In the genomic region with DNA sequence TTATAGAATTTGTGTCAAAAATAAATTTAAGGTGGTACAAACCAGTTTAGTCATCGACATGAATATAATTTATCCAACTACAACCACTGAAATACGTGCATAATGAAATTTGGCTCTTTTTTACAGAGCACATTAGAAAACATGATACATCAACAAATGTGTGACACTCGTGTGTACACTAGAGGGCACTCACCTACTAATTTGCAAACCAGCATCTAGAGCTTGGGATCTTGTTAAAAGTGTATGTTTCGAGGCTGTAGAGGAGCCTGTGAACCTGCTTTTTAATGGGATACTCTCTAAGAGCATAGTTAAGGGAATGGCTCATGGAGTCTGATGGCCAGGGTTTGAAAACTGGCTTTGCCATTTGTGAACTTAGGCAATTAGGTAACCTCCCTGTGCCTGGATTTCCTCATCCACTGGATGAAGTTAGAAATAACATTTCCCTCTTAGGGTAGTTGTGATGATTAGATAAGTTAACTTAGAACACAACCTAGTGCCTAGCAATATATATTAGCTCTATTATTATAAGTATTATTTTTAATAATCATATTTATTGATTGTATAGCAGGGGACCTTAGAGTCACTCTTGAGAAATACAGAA, we compare ENCODE assay signal across 8 cellular contexts. TPM values are rescaled to one million over a fixed set of nuclear protein-coding genes. Genes with fewer than 3 reads are reported as not detected.
DNase-seq lines count a peak whose midpoint lies in the region; ATAC-seq and TF ChIP-seq lines count a peak whose summit lies in the region.

No MANE protein-coding gene starts in this region.

- H3K4me3 ChIP-seq in breast epithelium = no peak overlapping the region
- no peak overlapping the region for H3K4me3 ChIP-seq in kidney epithelial cell (ENCODE audit: low read depth, low read length)
- no peak overlapping the region for H3K4me3 ChIP-seq in tibial nerve

- POLR2A ChIA-PET in activated CD4-positive, alpha-beta T cell treated with anti-CD3 and anti-CD28 coated beads for 36 hours (lab: Charles Lee) = interaction anchor here (0.9 kb wide), 1 partner anchor 299 kb away, joined by 3 read pairs; a partner anchor contains a TSS

- no peak overlapping the region for H3K4me3 Mint-ChIP-seq in activated CD4-positive, alpha-beta T cell treated with anti-CD3 and anti-CD28 coated beads for 36 hours

- WGBS in tibial nerve, 2 donors = 1 to 9% methylated on average over 4 of the region's 4 CpGs

- peaks cover 2% of the 10 kb centered on the region for H3K27me3 Mint-ChIP-seq in activated CD4-positive, alpha-beta T cell treated with anti-CD3 and anti-CD28 coated beads for 36 hours

- no peaks in the 10 kb centered on the region for H3K36me3 ChIP-seq in breast epithelium
- H3K36me3 ChIP-seq in kidney epithelial cell (ENCODE audit: control insufficient read depth, insufficient read depth, low read length) = no peaks in the 10 kb centered on the region
- no peaks in the 10 kb centered on the region for H3K36me3 ChIP-seq in tibial nerve

- no peak for TF ChIP-seq POLR2A in breast epithelium (IDR thresholded peaks at IDR 0.05)
- no peak for TF ChIP-seq POLR2A in tibial nerve (IDR thresholded peaks at IDR 0.05)

- peaks cover 4% of the 10 kb centered on the region for H3K4me1 Mint-ChIP-seq in activated CD4-positive, alpha-beta T cell treated with anti-CD3 and anti-CD28 coated beads for 36 hours

- peaks cover under 1% of the 10 kb centered on the region for H3K9me3 Mint-ChIP-seq in activated CD4-positive, alpha-beta T cell treated with anti-CD3 and anti-CD28 coated beads for 36 hours (ENCODE audit: low read depth)

- TF ChIP-seq EP300 in tibial nerve (IDR thresholded peaks at IDR 0.05) = no peak

- H3K27ac Mint-ChIP-seq in activated CD4-positive, alpha-beta T cell treated with anti-CD3 and anti-CD28 coated beads for 36 hours = no peak overlapping the region

- no peaks in the 10 kb centered on the region for H3K27me3 ChIP-seq in breast epithelium
- no peaks in the 10 kb centered on the region for H3K27me3 ChIP-seq in kidney epithelial cell (ENCODE audit: control insufficient read depth, insufficient read depth, low read length)
- H3K27me3 ChIP-seq in tibial nerve = no peaks in the 10 kb centered on the region

- H3K36me3 Mint-ChIP-seq in activated CD4-positive, alpha-beta T cell treated with anti-CD3 and anti-CD28 coated beads for 36 hours (ENCODE audit: low read depth) = no peaks in the 10 kb centered on the region

- ATAC-seq in activated CD4-positive, alpha-beta T cell treated with anti-CD3 and anti-CD28 coated beads for 36 hours = peak; percentile 78
- ATAC-seq in GM19455 (IDR thresholded peaks at IDR 0.05; ENCODE audit: unreplicated experiment) = peak; percentile 95
- ATAC-seq in HG03439 (IDR thresholded peaks at IDR 0.05; ENCODE audit: unreplicated experiment) = peak; percentile 83

- intact Hi-C loops in activated CD4-positive, alpha-beta T cell treated with anti-CD3 and anti-CD28 coated beads for 36 hours (cut with DNase I, micrococcal nuclease) = loop anchor here (1.0 to 5.0 kb wide), 5 partner anchors 55 to 1150 kb away; no protein-coding TSS in a partner anchor
- intact Hi-C loops in breast epithelium (cut with DNase I; ENCODE audit: low total_unique reads) = loop anchor here (5.0 kb wide), 1 partner anchor 200 kb away; no protein-coding TSS in a partner anchor

- H3K9me3 ChIP-seq in breast epithelium (no peaks in the 10 kb centered on the region), tibial nerve (no peaks in the 10 kb centered on the region)

- H3K27ac ChIP-seq in breast epithelium = no peak overlapping the region
- no peak overlapping the region for H3K27ac ChIP-seq in tibial nerve

- DNase-seq in activated CD4-positive, alpha-beta T cell treated with anti-CD3 and anti-CD28 coated beads for 36 hours = peak; percentile 30
- no peak for DNase-seq in activated CD4-positive, alpha-beta T cell treated with anti-CD3 and anti-CD28 coated beads for 4 hours
- peak; percentile 84 for DNase-seq in NCI-H82 (lab: John Stamatoyannopoulos, UW)
- DNase-seq in breast epithelium (ENCODE audit: low spot score in 2 of 2) = no peak
- DNase-seq in kidney epithelial cell (ENCODE audit: low read depth) = peak; percentile 45
- DNase-seq in tibial nerve (ENCODE audit: low spot score in 2 of 2) = peak in 1 of 2 donors; percentile 55

- CTCF ChIA-PET in activated CD4-positive, alpha-beta T cell treated with anti-CD3 and anti-CD28 coated beads for 36 hours (lab: Charles Lee) = interaction anchor here (0.6 to 4.8 kb wide), 31 partner anchors 9 to 844 kb away, joined by 3 to 34 read pairs (median 4); a partner anchor contains a TSS

- TF ChIP-seq CTCF in breast epithelium (IDR thresholded peaks at IDR 0.05) (peak; percentile 33 to 58 (median 54)), kidney epithelial cell (IDR thresholded peaks at IDR 0.05; ENCODE audit: insufficient read depth, low read length, poor library complexity, severe bottlenecking) (peak; percentile 70), tibial nerve (IDR thresholded peaks at IDR 0.05) (peak; percentile 48 to 76 (median 65))

- H3K4me1 ChIP-seq in breast epithelium = no peaks in the 10 kb centered on the region
- H3K4me1 ChIP-seq in tibial nerve = peaks cover 0 to 5% (median 0%) of the 10 kb centered on the region in 4 donors

RNA-seq across cellular contexts. Expression of a gene that starts 8.8 kb away (rescaled TPM):
- 10 to 100 TPM; 40.3 to 41.9 TPM for total RNA-seq in activated CD4-positive, alpha-beta T cell treated with anti-CD3 and anti-CD28 coated beads for 36 hours
- total RNA-seq in breast epithelium = 10 to 100 TPM; 14.4 to 22.1 (median 15.1) TPM
- 26.5 and 28.2 TPM in 2 replicates for total RNA-seq in kidney epithelial cell
- total RNA-seq in tibial nerve = 10 to 100 TPM; 19.0 to 36.4 (median 23.4) TPM

Comparison
In these comparisons a context has a peak if more than half of its experiments do, and no peak if none do; other contexts are left out.
1. DNase-seq: peak in activated CD4-positive, alpha-beta T cell treated with anti-CD3 and anti-CD28 coated beads for 36 hours (single experiment), NCI-H82 (single experiment) and kidney epithelial cell (single experiment); none in activated CD4-positive, alpha-beta T cell treated with anti-CD3 and anti-CD28 coated beads for 4 hours (0 of 2) and breast epithelium (0 of 2).
2. Peak in every context shown above with its lines, with median percentiles within 50 percentile points of each other: ATAC-seq and CTCF ChIP-seq.